Comparison of ENCODE assay signal across 17 cellular contexts in the genomic region with DNA sequence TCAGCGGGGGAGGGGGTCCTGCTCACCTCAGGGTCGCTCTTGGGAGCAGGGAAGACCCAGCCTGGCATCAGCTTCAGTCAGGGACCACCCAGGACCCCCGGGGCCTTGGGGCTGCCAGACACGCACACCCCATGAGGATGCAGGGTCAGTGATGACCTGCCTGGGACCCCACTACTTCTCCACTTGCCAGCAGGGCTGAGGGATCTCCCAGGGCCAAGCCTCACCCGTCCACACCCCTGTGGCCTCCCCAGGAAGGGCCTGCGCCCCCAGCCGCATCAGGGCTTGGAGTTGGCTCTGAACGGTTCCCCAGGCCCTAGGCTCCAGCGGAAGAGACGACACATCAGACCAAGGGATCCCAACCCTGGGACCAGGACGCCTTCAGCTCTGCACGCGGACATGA. TPM values are rescaled to one million over a fixed set of nuclear protein-coding genes. Genes with fewer than 3 reads are reported as not detected.
DNase-seq lines count a peak whose midpoint lies in the region; ATAC-seq and TF ChIP-seq lines count a peak whose summit lies in the region.
"Had no signal": no experiment of that assay in that cellular context is flagged by ENCODE, and none has a peak within 500 bp of the region (broad histone marks: within the 10 kb centered on the region; RNA-seq: fewer than 3 reads in every experiment).

No MANE protein-coding gene starts in this region.

- H3K4me1 ChIP-seq in IMR-90 (ENCODE audit: control insufficient read depth, insufficient read depth, low read length) (no peaks in the 10 kb centered on the region), neuronal stem cell (ENCODE audit: control insufficient read depth in 2 of 2, insufficient read depth in 1 of 2, low read depth in 1 of 2, low read length in 2 of 2) (no peaks in the 10 kb centered on the region)
- H3K4me1 ChIP-seq: A549, Caco-2 had no signal

- POLR2A ChIA-PET in IMR-90 (lab: Charles Lee; ENCODE audit: unreplicated experiment): no interaction called here

- H4K8ac ChIP-seq in IMR-90 (ENCODE audit: low read depth in 2 of 2, low read length in 2 of 2): no peak overlapping the region
- H4K8ac ChIP-seq in neuronal stem cell (ENCODE audit: low read depth, low read length): no peak overlapping the region

- H2BK5ac ChIP-seq in IMR-90 (ENCODE audit: low read depth, low read length, poor library complexity, severe bottlenecking) (no peak overlapping the region), neuronal stem cell (ENCODE audit: low read length) (no peak overlapping the region)

- H4K20me1 ChIP-seq in IMR-90 (ENCODE audit: insufficient read depth, low read length): no peaks in the 10 kb centered on the region; the same call in 1 of the 2 replicates

- H2AFZ ChIP-seq in IMR-90 (replicated peaks; ENCODE audit: low read length, poor library complexity): no peak overlapping the region
- no peak overlapping the region for H2AFZ ChIP-seq in neuronal stem cell (ENCODE audit: low read length)

- H3K9me3 ChIP-seq in IMR-90 (ENCODE audit: control insufficient read depth, insufficient read depth, low read length): no peaks in the 10 kb centered on the region
- no peaks in the 10 kb centered on the region for H3K9me3 ChIP-seq in neuronal stem cell (replicated peaks in 1 of 2; ENCODE audit: control insufficient read depth in 2 of 2, insufficient read depth in 1 of 2, low read depth in 1 of 2, low read length in 2 of 2)
- H3K9me3 ChIP-seq: A549; BLaER1 treated with 17β-estradiol and CSF1 and Interleukin-3, amounts not matched to agents 10 nM and 100 nM; Caco-2 had no signal

- H3K4me3 Mint-ChIP-seq in activated T-cell treated with anti-CD3 and anti-CD28 coated beads, Interleukin-2, amount 50 U/mL, for 24 hours: no peak overlapping the region
- H3K4me3 Mint-ChIP-seq: B cell; CD4-positive, alpha-beta T cell; CD8-positive, alpha-beta T cell had no signal

- H3K9me1 ChIP-seq in IMR-90 (ENCODE audit: insufficient read depth, low read length): no peaks in the 10 kb centered on the region; the same call in 1 of the 2 replicates

- H2BK120ac ChIP-seq in IMR-90 (ENCODE audit: low read depth, low read length) (no peak overlapping the region), neuronal stem cell (ENCODE audit: low read depth, low read length) (no peak overlapping the region)

- H3K14ac ChIP-seq in IMR-90 (replicated peaks; ENCODE audit: low read depth, low read length) (no peak overlapping the region), neuronal stem cell (ENCODE audit: low read length) (no peak overlapping the region)

- H3K4me2 ChIP-seq in IMR-90 (ENCODE audit: low read depth, low read length): no peak overlapping the region
- no peak overlapping the region for H3K4me2 ChIP-seq in neuronal stem cell (ENCODE audit: insufficient read depth, low read length, poor library complexity, severe bottlenecking)
- H3K4me2 ChIP-seq: A549; BLaER1 treated with 17β-estradiol and CSF1 and Interleukin-3, amounts not matched to agents 10 nM and 100 nM had no signal

- H3K56ac ChIP-seq in IMR-90 (ENCODE audit: extremely low read depth, insufficient read depth, low read length): no peak overlapping the region

- no peak overlapping the region for H4K5ac ChIP-seq in IMR-90 (ENCODE audit: low read depth, low read length)

- H2AK5ac ChIP-seq in IMR-90 (ENCODE audit: low read depth, low read length): no peak overlapping the region
- no peak overlapping the region for H2AK5ac ChIP-seq in neuronal stem cell (ENCODE audit: low read depth, low read length)

- WGBS in IMR-90 (ENCODE audit: extremely low coverage in 2 of 2, insufficient read length in 1 of 2), 2 experiments: 95% methylated on average over 9 of the region's 13 CpGs; no CpG with 5 or more reads in 1 of the 2 experiments
- no CpG with 5 or more reads among the region's 13 CpGs for WGBS in neuronal stem cell (ENCODE audit: extremely low coverage in 2 of 2, insufficient read length in 2 of 2, insufficient replicate concordance in 1 of 2), 2 donors

- H2BK20ac ChIP-seq in IMR-90 (ENCODE audit: low read depth, low read length): no peak overlapping the region

- H3K4me3 ChIP-seq in IMR-90 (ENCODE audit: insufficient read depth, low read depth, low read length) (no peak overlapping the region), neuronal stem cell (ENCODE audit: low read length in 2 of 2) (no peak overlapping the region)
- H3K4me3 ChIP-seq: A549; BLaER1 treated with 17β-estradiol and CSF1 and Interleukin-3, amounts not matched to agents 10 nM and 100 nM had no signal

- H3K23ac ChIP-seq in IMR-90 (ENCODE audit: low read depth, low read length): no peak overlapping the region
- H3K23ac ChIP-seq in neuronal stem cell (ENCODE audit: low read depth, low read length, poor library complexity): peak overlapping the region; percentile 8

- BruUV-seq in IMR-90 (replicated peaks; lab: Mats Ljungman, UMichigan): no TSS peak

- H3K18ac ChIP-seq in IMR-90 (ENCODE audit: low read depth, low read length) (no peak overlapping the region), neuronal stem cell (ENCODE audit: low read length) (no peak overlapping the region)

- no peak overlapping the region for H3K9ac ChIP-seq in IMR-90 (ENCODE audit: low read depth, low read length)
- no peak overlapping the region for H3K9ac ChIP-seq in neuronal stem cell (ENCODE audit: low read depth, low read length, poor library complexity)
- H3K9ac ChIP-seq: BLaER1 treated with 17β-estradiol and CSF1 and Interleukin-3, amounts not matched to agents 10 nM and 100 nM had no signal

- H2BK12ac ChIP-seq in neuronal stem cell (ENCODE audit: low read length): no peak overlapping the region

- H3K36me3 Mint-ChIP-seq in activated T-cell treated with anti-CD3 and anti-CD28 coated beads, Interleukin-2, amount 50 U/mL, for 24 hours (ENCODE audit: low read depth): peaks cover 68% of the 10 kb centered on the region

- TF ChIP-seq RAD21 in IMR-90 (IDR thresholded peaks at IDR 0.05; ENCODE audit: low read length): no peak

- dilution Hi-C loops in IMR-90 (cut with HindIII; ENCODE audit: low sequenced_read_pairs, unreplicated experiment): no loop called here

- peak overlapping the region; percentile 44 for H3K27ac Mint-ChIP-seq in activated T-cell treated with anti-CD3 and anti-CD28 coated beads, Interleukin-2, amount 50 U/mL, for 24 hours
- H3K27ac Mint-ChIP-seq: B cell; CD4-positive, alpha-beta T cell; CD8-positive, alpha-beta T cell had no signal

- no peak overlapping the region for H2BK15ac ChIP-seq in IMR-90 (ENCODE audit: low read depth, low read length)
- H2BK15ac ChIP-seq in neuronal stem cell (ENCODE audit: low read length): no peak overlapping the region

- no peak for ATAC-seq in IMR-90 (ENCODE audit: low read depth)
- ATAC-seq: A549; CD8-positive, alpha-beta T cell had no signal

- in situ Hi-C loops in IMR-90 (cut with MboI; ENCODE audit: low sequenced_read_pairs): no loop called here

- H3K4ac ChIP-seq in IMR-90 (ENCODE audit: low read depth, low read length) (no peak overlapping the region), neuronal stem cell (ENCODE audit: low read length) (no peak overlapping the region)

- H3K79me1 ChIP-seq in IMR-90 (ENCODE audit: low read depth in 1 of 2, low read length in 2 of 2) (no peaks in the 10 kb centered on the region), neuronal stem cell (ENCODE audit: low read depth, low read length) (peaks cover 5% of the 10 kb centered on the region)

- no peak for TF ChIP-seq CTCF in IMR-90 (conservative IDR thresholded peaks at IDR 0.05; ENCODE audit: low read depth, low read length)

- no peak overlapping the region for H3K27ac ChIP-seq in IMR-90 (ENCODE audit: insufficient read depth, low read length)
- H3K27ac ChIP-seq in neuronal stem cell (replicated peaks; ENCODE audit: low read length): no peak overlapping the region
- H3K27ac ChIP-seq: 22Rv1; A549; BLaER1 treated with 17β-estradiol and CSF1 and Interleukin-3, amounts not matched to agents 10 nM and 100 nM; C4-2B had no signal

- no peak for TF ChIP-seq POLR2A in IMR-90 (IDR thresholded peaks at IDR 0.05; ENCODE audit: low read depth, low read length)

- CTCF ChIA-PET in IMR-90 (lab: Yijun Ruan, JAX): no interaction called here

- DNase-seq in activated T-cell treated with anti-CD3 and anti-CD28 coated beads, Interleukin-2, amount 50 U/mL, for 24 hours: no peak
- DNase-seq in activated T-cell treated with anti-CD3 and anti-CD28 coated beads for 4 hours: no peak
- DNase-seq in IMR-90: no peak
- no peak for DNase-seq in neuronal stem cell (ENCODE audit: low spot score)
- DNase-seq in posterior cingulate gyrus: no peak
- DNase-seq: AML-193; Caco-2; Calu3; CD4-positive, alpha-beta T cell; CD8-positive, alpha-beta T cell; DMS79 treated with DMSO at 0.1 percent for 48 hours; GF-D8 had no signal

- intact Hi-C loops in IMR-90 (cut with micrococcal nuclease): no loop called here
- intact Hi-C loops in posterior cingulate gyrus (cut with DNase I): no loop called here

- H3K27me3 ChIP-seq in IMR-90 (ENCODE audit: control insufficient read depth, insufficient read depth, low read length): no peaks in the 10 kb centered on the region
- no peaks in the 10 kb centered on the region for H3K27me3 ChIP-seq in neuronal stem cell (ENCODE audit: control insufficient read depth in 3 of 3, insufficient read depth in 3 of 3, low read depth in 1 of 3, low read length in 3 of 3)
- H3K27me3 ChIP-seq: BLaER1 treated with 17β-estradiol and CSF1 and Interleukin-3, amounts not matched to agents 10 nM and 100 nM had no signal

- H3K27me3 Mint-ChIP-seq in activated T-cell treated with anti-CD3 and anti-CD28 coated beads, Interleukin-2, amount 50 U/mL, for 24 hours: no peaks in the 10 kb centered on the region
- H3K27me3 Mint-ChIP-seq: B cell; CD4-positive, alpha-beta T cell had no signal

- H3K4me1 Mint-ChIP-seq in activated T-cell treated with anti-CD3 and anti-CD28 coated beads, Interleukin-2, amount 50 U/mL, for 24 hours (ENCODE audit: low read depth): no peaks in the 10 kb centered on the region
- H3K4me1 Mint-ChIP-seq: B cell had no signal

- H4K91ac ChIP-seq in IMR-90 (ENCODE audit: insufficient read depth, low read depth, low read length): no peak overlapping the region
- H4K91ac ChIP-seq in neuronal stem cell (ENCODE audit: low read depth, low read length, poor library complexity): no peak overlapping the region

- H3K36me3 ChIP-seq in IMR-90 (ENCODE audit: control insufficient read depth, insufficient read depth, low read length) (peaks cover 22% of the 10 kb centered on the region; the same call in 1 of the 2 replicates), neuronal stem cell (replicated peaks in 1 of 2; ENCODE audit: control insufficient read depth in 2 of 2, insufficient read depth in 2 of 2, low read length in 2 of 2) (peaks cover 34 to 54% of the 10 kb centered on the region in 2 donors)

- H2AK9ac ChIP-seq in IMR-90 (replicated peaks; ENCODE audit: low read depth, low read length, poor library complexity): peak overlapping the region; percentile 23

- no peaks in the 10 kb centered on the region for H3K9me3 Mint-ChIP-seq in activated T-cell treated with anti-CD3 and anti-CD28 coated beads, Interleukin-2, amount 50 U/mL, for 24 hours
- H3K9me3 Mint-ChIP-seq: CD4-positive, alpha-beta T cell; CD8-positive, alpha-beta T cell had no signal

RNA-seq across cellular contexts. Expression of a gene that starts 33.7 kb away (rescaled TPM):
- 3.0 and 3.3 TPM in 2 replicates for total RNA-seq in IMR-90 (2012; rRNA removed)
- 6.1 and 7.5 TPM in 2 replicates for polyA plus RNA-seq in IMR-90 (2012; rRNA removed)
- polyA plus RNA-seq in IMR-90 (2012; cell fraction: cytosol; rRNA removed): 3.3 and 6.6 TPM in 2 replicates
- 22.0 and 39.5 TPM in 2 replicates for polyA plus RNA-seq in IMR-90 (2012; cell fraction: nucleus; rRNA removed; ENCODE audit: low replicate concordance)
- 25.7 TPM for polyA plus RNA-seq in neuronal stem cell (2013, experiment 1 of 2)
- 25.0 TPM for polyA plus RNA-seq in neuronal stem cell (2013, experiment 2 of 2)
